Comparison of ENCODE assay signal across 10 cellular contexts in genomic region chr13:53206455-53206854, GRCh38.
A peak's percentile ranks its signal among the peaks of the same experiment; 100 is the strongest.
DNase-seq lines count a peak whose midpoint lies in the region; ATAC-seq and TF ChIP-seq lines count a peak whose summit lies in the region.
"Had no signal": no experiment of that assay in that cellular context is flagged by ENCODE, and none has a peak within 500 bp of the region (broad histone marks: within the 10 kb centered on the region; RNA-seq: fewer than 3 reads in every experiment).

No MANE protein-coding gene starts in this region.

- TF ChIP-seq CTCF in AG09319 (IDR thresholded peaks at IDR 0.05; ENCODE audit: low read depth, low read length) = peak; percentile 15; the same call in 1 of the 2 replicates
- TF ChIP-seq CTCF in GM12865 (IDR thresholded peaks at IDR 0.05; ENCODE audit: insufficient read depth, low read depth, low read length, missing control alignments) = peak; percentile 22
- TF ChIP-seq CTCF in PC-3 (conservative IDR thresholded peaks at IDR 0.05; ENCODE audit: low read depth, low read length) = peak; percentile 36; the same call in 1 of the 2 replicates

- no peaks in the 10 kb centered on the region for H3K9me3 Mint-ChIP-seq in activated CD4-positive, alpha-beta memory T cell treated with anti-CD3 and anti-CD28 coated beads, Interleukin-2, amount 10 ng/mL, durations not matched to agents 7 days and 5 days

- DNase-seq in AG09319 (ENCODE audit: extremely low read depth, low read depth) (no peak), GM12865 (ENCODE audit: low read depth) (no peak), PC-3 (peak; percentile 4), iPS-NIHi11 (ENCODE audit: low spot score) (peak; percentile 36)
- no peak for DNase-seq in activated CD4-positive, alpha-beta memory T cell treated with anti-CD3 and anti-CD28 coated beads, Interleukin-2, amount 10 ng/mL, durations not matched to agents 7 days and 5 days
- no peak for DNase-seq in stimulated activated CD4-positive, alpha-beta T cell treated with anti-CD3 and anti-CD28 coated beads, Interleukin-4, amount 100 ng/mL, for 1 hour
- DNase-seq: activated gamma-delta T cell treated with Interleukin-2 at 50 U/mL for 16 hours had no signal

- H3K4me2 ChIP-seq in PC-3 (ENCODE audit: low read length) = no peak overlapping the region

- H3K4me1 ChIP-seq in PC-3 (ENCODE audit: insufficient read depth, low read length) = no peaks in the 10 kb centered on the region

- no TSS peak for BruUV-seq in PC-3 (replicated peaks; lab: Mats Ljungman, UMichigan)

- H3K36me3 ChIP-seq in PC-3 (ENCODE audit: low read depth, low read length) = no peaks in the 10 kb centered on the region

- H3K36me3 Mint-ChIP-seq in activated CD4-positive, alpha-beta memory T cell treated with anti-CD3 and anti-CD28 coated beads, Interleukin-2, amount 10 ng/mL, durations not matched to agents 7 days and 5 days (ENCODE audit: low read depth) = no peaks in the 10 kb centered on the region
- H3K36me3 Mint-ChIP-seq: natural killer cell treated with Interleukin-12 subunit alpha and Interleukin-12 subunit beta and Interleukin-15 and Interleukin-18, amount 100 ng/mL, for 72 hours had no signal

- H3K27me3 ChIP-seq in PC-3 (ENCODE audit: low read length) = no peaks in the 10 kb centered on the region

- CTCF ChIA-PET in PC-3 (lab: Charles Lee) = no interaction called here
- CTCF ChIA-PET in activated CD4-positive, alpha-beta memory T cell treated with anti-CD3 and anti-CD28 coated beads, Interleukin-2, amount 10 ng/mL, durations not matched to agents 7 days and 5 days (lab: Charles Lee) = no interaction called here

- H3K79me2 ChIP-seq in PC-3 (ENCODE audit: low read length) = no peaks in the 10 kb centered on the region

- intact Hi-C loops in PC-3 (cut with micrococcal nuclease) = no loop called here

- no peaks in the 10 kb centered on the region for H3K4me1 Mint-ChIP-seq in activated CD4-positive, alpha-beta memory T cell treated with anti-CD3 and anti-CD28 coated beads, Interleukin-2, amount 10 ng/mL, durations not matched to agents 7 days and 5 days

- ATAC-seq in PC-3 = no peak
- no peak for ATAC-seq in HG03342 (IDR thresholded peaks at IDR 0.05; ENCODE audit: unreplicated experiment)
- ATAC-seq in HG02763 (IDR thresholded peaks at IDR 0.05; ENCODE audit: unreplicated experiment) = no peak
- ATAC-seq: natural killer cell treated with Interleukin-12 subunit alpha and Interleukin-12 subunit beta and Interleukin-15 and Interleukin-18, amount 100 ng/mL, for 72 hours had no signal

- no peaks in the 10 kb centered on the region for H3F3A ChIP-seq in PC-3 (ENCODE audit: low read length, unreplicated experiment)

- H3K4me3 ChIP-seq in GM12865 (ENCODE audit: low read depth, low read length) = no peak overlapping the region
- H3K4me3 ChIP-seq in PC-3 (ENCODE audit: low read length) = no peak overlapping the region

- H3K27me3 Mint-ChIP-seq in activated CD4-positive, alpha-beta memory T cell treated with anti-CD3 and anti-CD28 coated beads, Interleukin-2, amount 10 ng/mL, durations not matched to agents 7 days and 5 days = no peaks in the 10 kb centered on the region

- no peak overlapping the region for H3K4me3 Mint-ChIP-seq in activated CD4-positive, alpha-beta memory T cell treated with anti-CD3 and anti-CD28 coated beads, Interleukin-2, amount 10 ng/mL, durations not matched to agents 7 days and 5 days
- H3K4me3 Mint-ChIP-seq: natural killer cell treated with Interleukin-12 subunit alpha and Interleukin-12 subunit beta and Interleukin-15 and Interleukin-18, amount 100 ng/mL, for 72 hours had no signal

- POLR2A ChIA-PET in PC-3 (lab: Charles Lee; ENCODE audit: unreplicated experiment) = no interaction called here
- POLR2A ChIA-PET in activated CD4-positive, alpha-beta memory T cell treated with anti-CD3 and anti-CD28 coated beads, Interleukin-2, amount 10 ng/mL, durations not matched to agents 7 days and 5 days (lab: Charles Lee) = no interaction called here

- no peak overlapping the region for H2AFZ ChIP-seq in PC-3 (ENCODE audit: low read length)

- H3K27ac ChIP-seq in PC-3 (ENCODE audit: low read length) = no peak overlapping the region

- no peaks in the 10 kb centered on the region for H4K20me1 ChIP-seq in PC-3 (ENCODE audit: low read length)

- no peak overlapping the region for H3K9ac ChIP-seq in PC-3 (ENCODE audit: low read length)

- H3K9me2 ChIP-seq in PC-3 (replicated peaks; ENCODE audit: low read length) = no peaks in the 10 kb centered on the region

- H3K27ac Mint-ChIP-seq in activated CD4-positive, alpha-beta memory T cell treated with anti-CD3 and anti-CD28 coated beads, Interleukin-2, amount 10 ng/mL, durations not matched to agents 7 days and 5 days = no peak overlapping the region
- H3K27ac Mint-ChIP-seq: natural killer cell treated with Interleukin-12 subunit alpha and Interleukin-12 subunit beta and Interleukin-15 and Interleukin-18, amount 100 ng/mL, for 72 hours had no signal

- H3K9me3 ChIP-seq in PC-3 (ENCODE audit: low read length) = no peaks in the 10 kb centered on the region

Comparison
In these comparisons a context has a peak if more than half of its experiments do, and no peak if none do; other contexts are left out.
1. DNase-seq: peak in PC-3 (single experiment) and iPS-NIHi11 (single experiment); none in AG09319 (single experiment), GM12865 (single experiment), activated CD4-positive, alpha-beta memory T cell treated with anti-CD3 and anti-CD28 coated beads, Interleukin-2, amount 10 ng/mL, durations not matched to agents 7 days and 5 days (single experiment) and stimulated activated CD4-positive, alpha-beta T cell treated with anti-CD3 and anti-CD28 coated beads, Interleukin-4, amount 100 ng/mL, for 1 hour (single experiment).
2. Peak in every context shown above with its lines, with median percentiles within 50 percentile points of each other: CTCF ChIP-seq.